Comparison of ENCODE assay signal across 8 cellular contexts in genomic region chr4:118281611-118282442, GRCh38.
DNase-seq lines count a peak whose midpoint lies in the region; ATAC-seq, FAIRE-seq and TF ChIP-seq lines count a peak whose summit lies in the region.

No MANE protein-coding gene starts in this region.

- TF ChIP-seq POLR2A in GM12878 (IDR thresholded peaks at IDR 0.05; ENCODE audit: low read depth, low read length): no peak

- no peak for TF ChIP-seq RAD21 in GM12878 (IDR thresholded peaks at IDR 0.05; ENCODE audit: insufficient read depth, low read depth, low read length)

- H3K4me3 Mint-ChIP-seq in nephron progenitor cell: peak overlapping the region; percentile 31

- intact Hi-C loops in GM12878 (cut with micrococcal nuclease; ENCODE audit: unreplicated experiment): loop anchor here (2.0 to 10.0 kb wide), 2 partner anchors 71 to 133 kb away; partner anchors contain the start of gene PRSS12

- POLR2A ChIA-PET in GM12878 (lab: Charles Lee): interaction anchor here (0.5 kb wide), 1 partner anchor 401 kb away, joined by 4 read pairs; no protein-coding TSS in a partner anchor

- peaks cover 3% of the 10 kb centered on the region for H3K9me3 Mint-ChIP-seq in nephron progenitor cell

- H3K4me1 ChIP-seq in Loucy (ENCODE audit: insufficient read depth, low read length, poor library complexity, severe bottlenecking) (peaks cover 26% of the 10 kb centered on the region), GM12878 (ENCODE audit: control insufficient read depth, insufficient read depth, low read length) (peaks cover 13% of the 10 kb centered on the region; the same call in 1 of the 2 replicates)

- H3K27me3 ChIP-seq in Loucy (ENCODE audit: insufficient read depth, low read length, poor library complexity, severe bottlenecking) (no peaks in the 10 kb centered on the region), GM12878 (replicated peaks in 1 of 2; ENCODE audit: control insufficient read depth in 2 of 2, insufficient read depth in 2 of 2, low read length in 1 of 2) (no peaks in the 10 kb centered on the region)

- peaks cover 34% of the 10 kb centered on the region for H4K20me1 ChIP-seq in Loucy (ENCODE audit: insufficient read depth, low read length, poor library complexity, severe bottlenecking)
- no peaks in the 10 kb centered on the region for H4K20me1 ChIP-seq in GM12878 (ENCODE audit: control insufficient read depth, insufficient read depth)

- H3K27ac ChIP-seq in GM12878 (ENCODE audit: control insufficient read depth, insufficient read depth): peak overlapping the region; percentile 33; the same call in 1 of the 2 replicates

- peaks cover 5% of the 10 kb centered on the region for H3K36me3 Mint-ChIP-seq in nephron progenitor cell (ENCODE audit: low read depth)

- H3K36me3 ChIP-seq in Loucy (ENCODE audit: insufficient read depth, low read length): peaks cover 8% of the 10 kb centered on the region; the same call in 1 of the 2 replicates
- H3K36me3 ChIP-seq in GM12878 (ENCODE audit: control insufficient read depth in 2 of 2, insufficient read depth in 2 of 2, low read length in 1 of 2): peaks cover 0 to 5% of the 10 kb centered on the region in 2 experiments; a peak in 2 of 4 replicates

- peak; percentile 24 for DNase-seq in NCI-H1092 treated with DMSO at 0.1 percent for 48 hours (lab: John Stamatoyannopoulos, UW)
- DNase-seq in NCI-H1092 (lab: John Stamatoyannopoulos, UW): no peak
- no peak for DNase-seq in GM12878 (ENCODE audit: low read depth, low spot score)
- DNase-seq in nephron progenitor cell: peak; percentile 39
- no peak for DNase-seq in OCI-M2 (lab: John Stamatoyannopoulos, UW; ENCODE audit: unreplicated experiment)

- peak overlapping the region; percentile 82 for H3K4me2 ChIP-seq in Loucy (ENCODE audit: low read depth, low read length, poor library complexity, severe bottlenecking)
- peak overlapping the region; percentile 85 for H3K4me2 ChIP-seq in GM12878 (ENCODE audit: control insufficient read depth, insufficient read depth)

- TF ChIP-seq CTCF in Loucy (conservative IDR thresholded peaks at IDR 0.05; ENCODE audit: low read length): no peak
- no peak for TF ChIP-seq CTCF in GM12878 (IDR thresholded peaks at IDR 0.05 in 2 of 3, conservative IDR thresholded peaks at IDR 0.05 in 1 of 3; ENCODE audit: control insufficient read depth in 2 of 3, extremely low read depth in 1 of 3, insufficient read depth in 1 of 3, low read depth in 3 of 3, low read length in 3 of 3)
- no peak for TF ChIP-seq CTCF in nephron progenitor cell (IDR thresholded peaks at IDR 0.05)

- SMC1A ChIA-PET in GM12878 (lab: Charles Lee; ENCODE audit: uncharacterized antibody, unreplicated experiment): interaction anchor here (1.2 to 1.4 kb wide), 2 partner anchors 71 to 403 kb away, joined by 3 read pairs; partner anchors contain the start of genes METTL14 and PRSS12

- no peak overlapping the region for H3K27ac Mint-ChIP-seq in nephron progenitor cell

- H3K4me3 ChIP-seq in Loucy (ENCODE audit: low read length, poor library complexity, severe bottlenecking) (peak overlapping the region; percentile 91), GM12878 (peak overlapping the region; percentile 6; the same call in 1 of the 2 replicates)

- 0 out of 2 replicates have a peak, but pooled peaks cover 3% of the 10 kb centered on the region for H3F3A ChIP-seq in Loucy (ENCODE audit: low read depth)

- WGBS in GM12878 (ENCODE audit: insufficient coverage, insufficient replicate concordance, low lambda C conversion rate, missing lambda C conversion rate): 21% methylated on average over 9 of the region's 9 CpGs

- H2AFZ ChIP-seq in Loucy (ENCODE audit: low read length) (no peak overlapping the region), GM12878 (ENCODE audit: control insufficient read depth, low read depth, low read length) (no peak overlapping the region)

- no peaks in the 10 kb centered on the region for H3K9me2 ChIP-seq in Loucy (replicated peaks; ENCODE audit: low read depth, low read length)

- RAD21 ChIA-PET in GM12878 (lab: Charles Lee; ENCODE audit: unreplicated experiment): interaction anchor here (0.6 kb wide), 1 partner anchor 456 kb away, joined by 4 read pairs; no protein-coding TSS in a partner anchor

- no peak for TF ChIP-seq EP300 in GM12878 (IDR thresholded peaks at IDR 0.05; ENCODE audit: borderline replicate concordance in 1 of 2, control insufficient read depth in 1 of 2, low read depth in 2 of 2, low read length in 2 of 2)

- FAIRE-seq in GM12878 (lab: Jason Lieb, UNC): no peak

- CTCF ChIA-PET in GM12878 (lab: Yijun Ruan, JAX): interaction anchor here (0.7 to 2.4 kb wide), 3 partner anchors 11 to 72 kb away, joined by 3 to 10 read pairs (median 4); partner anchors contain the start of gene PRSS12

- peaks cover 47% of the 10 kb centered on the region for H3K4me1 Mint-ChIP-seq in nephron progenitor cell

- BruUV-seq in GM12878 (replicated peaks; lab: Mats Ljungman, UMichigan): no TSS peak

- ATAC-seq in GM12878: no peak
- no peak for ATAC-seq in GM18861 (IDR thresholded peaks at IDR 0.05; ENCODE audit: unreplicated experiment)
- ATAC-seq in GM21737 (IDR thresholded peaks at IDR 0.05; ENCODE audit: unreplicated experiment): no peak

- H3K9ac ChIP-seq in Loucy (ENCODE audit: low read depth, low read length, poor library complexity, severe bottlenecking) (peak overlapping the region; percentile 92), GM12878 (ENCODE audit: control insufficient read depth, insufficient read depth, low read length) (no peak overlapping the region)

- no peaks in the 10 kb centered on the region for H3K9me3 ChIP-seq in Loucy (ENCODE audit: insufficient read depth, low read depth, low read length)
- no peaks in the 10 kb centered on the region for H3K9me3 ChIP-seq in GM12878 (replicated peaks; ENCODE audit: control insufficient read depth, insufficient read depth, low read length)

- H3K27me3 Mint-ChIP-seq in nephron progenitor cell (ENCODE audit: low read depth, poor library complexity): no peaks in the 10 kb centered on the region

- H3K79me2 ChIP-seq in Loucy (ENCODE audit: insufficient read depth, low read length) (peaks cover 35% of the 10 kb centered on the region), GM12878 (ENCODE audit: control insufficient read depth, insufficient read depth, low read length) (peaks cover 27% of the 10 kb centered on the region)

- in situ Hi-C loops in GM12878 (cut with MboI): loop anchor here (10.0 kb wide), 2 partner anchors 303 to 403 kb away; partner anchors contain the start of gene METTL14

TF ChIP-seq in GM12878, 131 proteins besides CTCF, POLR2A, EP300 and RAD21 (continues in another document):
- TF ChIP-seq FOXM1 (IDR thresholded peaks at IDR 0.05; ENCODE audit: low read depth, low read length) (0 out of 2 replicates have a peak, but pooled peaks have one; percentile 24), ZBED1 (IDR thresholded peaks at IDR 0.05; ENCODE audit: borderline replicate concordance) (0 out of 2 replicates have a peak, but pooled peaks have one; percentile 55), RUNX3 (IDR thresholded peaks at IDR 0.05; ENCODE audit: low read length) (no peak), PML (IDR thresholded peaks at IDR 0.05; ENCODE audit: low read length) (peak; percentile 53; the same call in 1 of the 2 replicates), POLR2AphosphoS2 (IDR thresholded peaks at IDR 0.05; ENCODE audit: low read depth, low read length) (0 out of 2 replicates have a peak, but pooled peaks have one; percentile 11), SMAD5 (IDR thresholded peaks at IDR 0.05; ENCODE audit: low read depth) (0 out of 2 replicates have a peak, but pooled peaks have one; percentile 43), MTA3 (IDR thresholded peaks at IDR 0.05; ENCODE audit: borderline replicate concordance, low read length) (peak; percentile 76; the same call in 1 of the 2 replicates), POLR2AphosphoS5 (IDR thresholded peaks at IDR 0.05; ENCODE audit: low read length) (peak; percentile 50; the same call in 1 of the 2 replicates), RELB (IDR thresholded peaks at IDR 0.05; ENCODE audit: low read depth) (no peak), ZNF207 (IDR thresholded peaks at IDR 0.05; ENCODE audit: borderline replicate concordance) (no peak), TCF12 (IDR thresholded peaks at IDR 0.05; ENCODE audit: low read depth, low read length) (no peak)
- TF ChIP-seq, protein P1, sequence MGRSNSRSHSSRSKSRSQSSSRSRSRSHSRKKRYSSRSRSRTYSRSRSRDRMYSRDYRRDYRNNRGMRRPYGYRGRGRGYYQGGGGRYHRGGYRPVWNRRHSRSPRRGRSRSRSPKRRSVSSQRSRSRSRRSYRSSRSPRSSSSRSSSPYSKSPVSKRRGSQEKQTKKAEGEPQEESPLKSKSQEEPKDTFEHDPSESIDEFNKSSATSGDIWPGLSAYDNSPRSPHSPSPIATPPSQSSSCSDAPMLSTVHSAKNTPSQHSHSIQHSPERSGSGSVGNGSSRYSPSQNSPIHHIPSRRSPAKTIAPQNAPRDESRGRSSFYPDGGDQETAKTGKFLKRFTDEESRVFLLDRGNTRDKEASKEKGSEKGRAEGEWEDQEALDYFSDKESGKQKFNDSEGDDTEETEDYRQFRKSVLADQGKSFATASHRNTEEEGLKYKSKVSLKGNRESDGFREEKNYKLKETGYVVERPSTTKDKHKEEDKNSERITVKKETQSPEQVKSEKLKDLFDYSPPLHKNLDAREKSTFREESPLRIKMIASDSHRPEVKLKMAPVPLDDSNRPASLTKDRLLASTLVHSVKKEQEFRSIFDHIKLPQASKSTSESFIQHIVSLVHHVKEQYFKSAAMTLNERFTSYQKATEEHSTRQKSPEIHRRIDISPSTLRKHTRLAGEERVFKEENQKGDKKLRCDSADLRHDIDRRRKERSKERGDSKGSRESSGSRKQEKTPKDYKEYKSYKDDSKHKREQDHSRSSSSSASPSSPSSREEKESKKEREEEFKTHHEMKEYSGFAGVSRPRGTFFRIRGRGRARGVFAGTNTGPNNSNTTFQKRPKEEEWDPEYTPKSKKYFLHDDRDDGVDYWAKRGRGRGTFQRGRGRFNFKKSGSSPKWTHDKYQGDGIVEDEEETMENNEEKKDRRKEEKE (IDR thresholded peaks at IDR 0.05): no peak

Comparison
In these comparisons a context has a peak if more than half of its experiments do, and no peak if none do; other contexts are left out.
1. DNase-seq: peak in NCI-H1092 treated with DMSO at 0.1 percent for 48 hours (single experiment) and nephron progenitor cell (single experiment); none in NCI-H1092 (single experiment), GM12878 (single experiment) and OCI-M2 (single experiment).